In the genomic region with DNA sequence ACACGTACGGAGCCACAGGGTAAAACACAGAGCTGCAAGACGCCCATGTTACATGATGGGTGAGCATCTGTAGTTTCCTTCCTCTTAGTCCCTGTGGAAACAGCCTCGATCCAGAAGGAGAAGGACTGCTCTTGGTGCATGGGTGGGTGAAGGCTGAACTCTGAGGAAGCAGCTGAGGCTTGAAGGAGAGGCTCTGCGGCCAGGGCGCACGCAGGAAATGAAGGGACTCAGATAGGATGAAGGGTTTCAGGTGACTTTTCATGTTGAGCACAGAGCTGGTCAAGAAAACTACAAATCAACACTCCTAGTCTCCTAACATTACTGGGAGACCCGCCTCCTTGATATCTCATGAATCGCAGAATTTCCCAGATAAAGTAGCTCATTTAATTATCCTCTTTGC, we compare ENCODE assay signal across 1 cellular context.
TF ChIP-seq lines count a peak whose summit lies in the region.

No MANE protein-coding gene starts in this region.

TF ChIP-seq in H1, 55 proteins besides CTCF, POLR2A, EP300 and RAD21 (continued from another document):
- TF ChIP-seq ATF2 (IDR thresholded peaks at IDR 0.05; ENCODE audit: low read length) (no peak), TEAD4 (IDR thresholded peaks at IDR 0.05; ENCODE audit: low read depth, low read length) (no peak), RFX5 (IDR thresholded peaks at IDR 0.05; ENCODE audit: borderline replicate concordance, low read depth, low read length) (no peak), SRF (IDR thresholded peaks at IDR 0.05; ENCODE audit: low read depth, low read length) (no peak), POLR2AphosphoS5 (IDR thresholded peaks at IDR 0.05; ENCODE audit: low read depth, low read length) (no peak), YY1 (IDR thresholded peaks at IDR 0.05; ENCODE audit: low read depth, low read length) (no peak), HDAC6 (IDR thresholded peaks at IDR 0.05; ENCODE audit: low read depth, low read length) (no peak), CHD1 (IDR thresholded peaks at IDR 0.05; ENCODE audit: low read depth, low read length) (no peak), TBP (IDR thresholded peaks at IDR 0.05; ENCODE audit: low read depth, low read length) (no peak), GTF2F1 (IDR thresholded peaks at IDR 0.05; ENCODE audit: borderline replicate concordance, low read depth, low read length) (no peak)
- TF ChIP-seq, protein P1, sequence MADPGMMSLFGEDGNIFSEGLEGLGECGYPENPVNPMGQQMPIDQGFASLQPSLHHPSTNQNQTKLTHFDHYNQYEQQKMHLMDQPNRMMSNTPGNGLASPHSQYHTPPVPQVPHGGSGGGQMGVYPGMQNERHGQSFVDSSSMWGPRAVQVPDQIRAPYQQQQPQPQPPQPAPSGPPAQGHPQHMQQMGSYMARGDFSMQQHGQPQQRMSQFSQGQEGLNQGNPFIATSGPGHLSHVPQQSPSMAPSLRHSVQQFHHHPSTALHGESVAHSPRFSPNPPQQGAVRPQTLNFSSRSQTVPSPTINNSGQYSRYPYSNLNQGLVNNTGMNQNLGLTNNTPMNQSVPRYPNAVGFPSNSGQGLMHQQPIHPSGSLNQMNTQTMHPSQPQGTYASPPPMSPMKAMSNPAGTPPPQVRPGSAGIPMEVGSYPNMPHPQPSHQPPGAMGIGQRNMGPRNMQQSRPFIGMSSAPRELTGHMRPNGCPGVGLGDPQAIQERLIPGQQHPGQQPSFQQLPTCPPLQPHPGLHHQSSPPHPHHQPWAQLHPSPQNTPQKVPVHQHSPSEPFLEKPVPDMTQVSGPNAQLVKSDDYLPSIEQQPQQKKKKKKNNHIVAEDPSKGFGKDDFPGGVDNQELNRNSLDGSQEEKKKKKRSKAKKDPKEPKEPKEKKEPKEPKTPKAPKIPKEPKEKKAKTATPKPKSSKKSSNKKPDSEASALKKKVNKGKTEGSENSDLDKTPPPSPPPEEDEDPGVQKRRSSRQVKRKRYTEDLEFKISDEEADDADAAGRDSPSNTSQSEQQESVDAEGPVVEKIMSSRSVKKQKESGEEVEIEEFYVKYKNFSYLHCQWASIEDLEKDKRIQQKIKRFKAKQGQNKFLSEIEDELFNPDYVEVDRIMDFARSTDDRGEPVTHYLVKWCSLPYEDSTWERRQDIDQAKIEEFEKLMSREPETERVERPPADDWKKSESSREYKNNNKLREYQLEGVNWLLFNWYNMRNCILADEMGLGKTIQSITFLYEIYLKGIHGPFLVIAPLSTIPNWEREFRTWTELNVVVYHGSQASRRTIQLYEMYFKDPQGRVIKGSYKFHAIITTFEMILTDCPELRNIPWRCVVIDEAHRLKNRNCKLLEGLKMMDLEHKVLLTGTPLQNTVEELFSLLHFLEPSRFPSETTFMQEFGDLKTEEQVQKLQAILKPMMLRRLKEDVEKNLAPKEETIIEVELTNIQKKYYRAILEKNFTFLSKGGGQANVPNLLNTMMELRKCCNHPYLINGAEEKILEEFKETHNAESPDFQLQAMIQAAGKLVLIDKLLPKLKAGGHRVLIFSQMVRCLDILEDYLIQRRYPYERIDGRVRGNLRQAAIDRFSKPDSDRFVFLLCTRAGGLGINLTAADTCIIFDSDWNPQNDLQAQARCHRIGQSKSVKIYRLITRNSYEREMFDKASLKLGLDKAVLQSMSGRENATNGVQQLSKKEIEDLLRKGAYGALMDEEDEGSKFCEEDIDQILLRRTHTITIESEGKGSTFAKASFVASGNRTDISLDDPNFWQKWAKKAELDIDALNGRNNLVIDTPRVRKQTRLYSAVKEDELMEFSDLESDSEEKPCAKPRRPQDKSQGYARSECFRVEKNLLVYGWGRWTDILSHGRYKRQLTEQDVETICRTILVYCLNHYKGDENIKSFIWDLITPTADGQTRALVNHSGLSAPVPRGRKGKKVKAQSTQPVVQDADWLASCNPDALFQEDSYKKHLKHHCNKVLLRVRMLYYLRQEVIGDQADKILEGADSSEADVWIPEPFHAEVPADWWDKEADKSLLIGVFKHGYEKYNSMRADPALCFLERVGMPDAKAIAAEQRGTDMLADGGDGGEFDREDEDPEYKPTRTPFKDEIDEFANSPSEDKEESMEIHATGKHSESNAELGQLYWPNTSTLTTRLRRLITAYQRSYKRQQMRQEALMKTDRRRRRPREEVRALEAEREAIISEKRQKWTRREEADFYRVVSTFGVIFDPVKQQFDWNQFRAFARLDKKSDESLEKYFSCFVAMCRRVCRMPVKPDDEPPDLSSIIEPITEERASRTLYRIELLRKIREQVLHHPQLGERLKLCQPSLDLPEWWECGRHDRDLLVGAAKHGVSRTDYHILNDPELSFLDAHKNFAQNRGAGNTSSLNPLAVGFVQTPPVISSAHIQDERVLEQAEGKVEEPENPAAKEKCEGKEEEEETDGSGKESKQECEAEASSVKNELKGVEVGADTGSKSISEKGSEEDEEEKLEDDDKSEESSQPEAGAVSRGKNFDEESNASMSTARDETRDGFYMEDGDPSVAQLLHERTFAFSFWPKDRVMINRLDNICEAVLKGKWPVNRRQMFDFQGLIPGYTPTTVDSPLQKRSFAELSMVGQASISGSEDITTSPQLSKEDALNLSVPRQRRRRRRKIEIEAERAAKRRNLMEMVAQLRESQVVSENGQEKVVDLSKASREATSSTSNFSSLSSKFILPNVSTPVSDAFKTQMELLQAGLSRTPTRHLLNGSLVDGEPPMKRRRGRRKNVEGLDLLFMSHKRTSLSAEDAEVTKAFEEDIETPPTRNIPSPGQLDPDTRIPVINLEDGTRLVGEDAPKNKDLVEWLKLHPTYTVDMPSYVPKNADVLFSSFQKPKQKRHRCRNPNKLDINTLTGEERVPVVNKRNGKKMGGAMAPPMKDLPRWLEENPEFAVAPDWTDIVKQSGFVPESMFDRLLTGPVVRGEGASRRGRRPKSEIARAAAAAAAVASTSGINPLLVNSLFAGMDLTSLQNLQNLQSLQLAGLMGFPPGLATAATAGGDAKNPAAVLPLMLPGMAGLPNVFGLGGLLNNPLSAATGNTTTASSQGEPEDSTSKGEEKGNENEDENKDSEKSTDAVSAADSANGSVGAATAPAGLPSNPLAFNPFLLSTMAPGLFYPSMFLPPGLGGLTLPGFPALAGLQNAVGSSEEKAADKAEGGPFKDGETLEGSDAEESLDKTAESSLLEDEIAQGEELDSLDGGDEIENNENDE (IDR thresholded peaks at IDR 0.05; ENCODE audit: insufficient replicate concordance, low read length) = no peak
- TF ChIP-seq, protein P2, sequence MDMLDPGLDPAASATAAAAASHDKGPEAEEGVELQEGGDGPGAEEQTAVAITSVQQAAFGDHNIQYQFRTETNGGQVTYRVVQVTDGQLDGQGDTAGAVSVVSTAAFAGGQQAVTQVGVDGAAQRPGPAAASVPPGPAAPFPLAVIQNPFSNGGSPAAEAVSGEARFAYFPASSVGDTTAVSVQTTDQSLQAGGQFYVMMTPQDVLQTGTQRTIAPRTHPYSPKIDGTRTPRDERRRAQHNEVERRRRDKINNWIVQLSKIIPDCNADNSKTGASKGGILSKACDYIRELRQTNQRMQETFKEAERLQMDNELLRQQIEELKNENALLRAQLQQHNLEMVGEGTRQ (IDR thresholded peaks at IDR 0.05; ENCODE audit: low read length) = no peak
